ENCODE assay signal across 22 cellular contexts in genomic region chr7:88480901-88481300, GRCh38.
DNase-seq lines count a peak whose midpoint lies in the region; ATAC-seq and TF ChIP-seq lines count a peak whose summit lies in the region.
"Had no signal": no experiment of that assay in that cellular context is flagged by ENCODE, and none has a peak within 500 bp of the region (broad histone marks: within the 10 kb centered on the region; RNA-seq: fewer than 3 reads in every experiment).

No MANE protein-coding gene starts in this region.

- H3K27ac Mint-ChIP-seq in brain = peak overlapping the region in 4 of 5 experiments; percentile 78 to 86 (median 82)
- H3K27ac Mint-ChIP-seq: activated B cell treated with CpG ODN at 0.5 μM for 24 hours; activated T-helper 17 cell treated with anti-CD3 and anti-CD28 coated beads, Interleukin-2, amount 50 U/mL, for 72 hours; CD14-positive monocyte; stimulated activated naive CD8-positive, alpha-beta T cell treated with anti-CD3 and anti-CD28 coated beads, Interleukin-15, Interleukin-2, amounts not matched to agents 100 ng/mL and 50 ng/mL, for 24 hours; T-helper 1 cell treated with Interleukin-12 subunit alpha and Interleukin-12 subunit beta and Interleukin-4 antibody, amounts not matched to agents 30 μg/mL and 1 μg/mL, for 36 hours had no signal

- H3K4me3 Mint-ChIP-seq in brain = peak overlapping the region in 1 of 5 experiments; percentile 55
- H3K4me3 Mint-ChIP-seq: activated B cell treated with CpG ODN at 0.5 μM for 24 hours; activated T-helper 17 cell treated with anti-CD3 and anti-CD28 coated beads, Interleukin-2, amount 50 U/mL, for 72 hours; CD14-positive monocyte; stimulated activated naive CD8-positive, alpha-beta T cell treated with anti-CD3 and anti-CD28 coated beads, Interleukin-15, Interleukin-2, amounts not matched to agents 100 ng/mL and 50 ng/mL, for 24 hours; T-helper 1 cell treated with Interleukin-12 subunit alpha and Interleukin-12 subunit beta and Interleukin-4 antibody, amounts not matched to agents 30 μg/mL and 1 μg/mL, for 36 hours had no signal

- H3K4me3 ChIP-seq in testis (no peak overlapping the region), right lobe of liver (no peak overlapping the region)
- H3K4me3 ChIP-seq: A549, adrenal gland, coronary artery, gastrocnemius medialis, uterus had no signal

- H3K27me3 Mint-ChIP-seq in brain = no peaks in the 10 kb centered on the region
- H3K27me3 Mint-ChIP-seq: activated T-helper 17 cell treated with anti-CD3 and anti-CD28 coated beads, Interleukin-2, amount 50 U/mL, for 72 hours had no signal

- intact Hi-C loops in testis (cut with DNase I; ENCODE audit: low total_unique reads) (no loop called here), right lobe of liver (cut with DNase I) (no loop called here)

- peaks cover 0 to 9% (median 0%) of the 10 kb centered on the region in 5 experiments for H3K9me3 Mint-ChIP-seq in brain
- H3K9me3 Mint-ChIP-seq: activated B cell treated with CpG ODN at 0.5 μM for 24 hours; activated T-helper 17 cell treated with anti-CD3 and anti-CD28 coated beads, Interleukin-2, amount 50 U/mL, for 72 hours; T-helper 1 cell treated with Interleukin-12 subunit alpha and Interleukin-12 subunit beta and Interleukin-4 antibody, amounts not matched to agents 30 μg/mL and 1 μg/mL, for 36 hours had no signal

- TF ChIP-seq CTCF in brain (conservative IDR thresholded peaks at IDR 0.05) (no peak), testis (IDR thresholded peaks at IDR 0.05) (no peak), right lobe of liver (IDR thresholded peaks at IDR 0.05) (no peak)

- no peak for ATAC-seq in HG03520 (IDR thresholded peaks at IDR 0.05; ENCODE audit: unreplicated experiment)
- no peak for ATAC-seq in GM19324 (IDR thresholded peaks at IDR 0.05; ENCODE audit: low FRiP score, unreplicated experiment)
- ATAC-seq in right lobe of liver = no peak
- ATAC-seq: A549; activated T-helper 17 cell treated with anti-CD3 and anti-CD28 coated beads, Interleukin-2, amount 50 U/mL, for 72 hours; gastrocnemius medialis; right cardiac atrium had no signal

- H3K4me1 ChIP-seq in testis = no peaks in the 10 kb centered on the region
- H3K4me1 ChIP-seq in right lobe of liver = no peaks in the 10 kb centered on the region
- H3K4me1 ChIP-seq: A549, adrenal gland, gastrocnemius medialis, uterus had no signal

- H3K36me3 ChIP-seq in testis (ENCODE audit: low read depth, missing control alignments) (no peaks in the 10 kb centered on the region), right lobe of liver (no peaks in the 10 kb centered on the region)
- H3K36me3 ChIP-seq: adrenal gland, gastrocnemius medialis, uterus had no signal

- DNase-seq in NCI-H748 (lab: John Stamatoyannopoulos, UW; ENCODE audit: unreplicated experiment) (peak; percentile 6), NCI-H748 treated with DMSO at 0.1 percent for 48 hours (lab: John Stamatoyannopoulos, UW) (no peak), kidney tubule cell (ENCODE audit: low spot score) (peak; percentile 19), testis (peak; percentile 27), right lobe of liver (no peak)
- DNase-seq: activated B cell treated with CpG ODN at 0.5 μM for 24 hours, gastrocnemius medialis, mesendoderm, NCI-H187, SHP77 treated with DMSO at 0.1 percent for 48 hours, uterus had no signal

- H3K36me3 Mint-ChIP-seq in brain = no peaks in the 10 kb centered on the region
- H3K36me3 Mint-ChIP-seq: CD14-positive monocyte had no signal

- H3K4me1 Mint-ChIP-seq in brain = peaks cover 34% of the 10 kb centered on the region
- H3K4me1 Mint-ChIP-seq: activated B cell treated with CpG ODN at 0.5 μM for 24 hours; activated T-helper 17 cell treated with anti-CD3 and anti-CD28 coated beads, Interleukin-2, amount 50 U/mL, for 72 hours; CD14-positive monocyte had no signal

- no peaks in the 10 kb centered on the region for H3K27me3 ChIP-seq in testis
- H3K27me3 ChIP-seq in right lobe of liver = no peaks in the 10 kb centered on the region
- H3K27me3 ChIP-seq: adrenal gland, gastrocnemius medialis, uterus had no signal

- no peak for TF ChIP-seq POLR2A in testis (IDR thresholded peaks at IDR 0.05)
- no peak for TF ChIP-seq POLR2A in right lobe of liver (IDR thresholded peaks at IDR 0.05)

- H3K27ac ChIP-seq in testis = no peak overlapping the region
- H3K27ac ChIP-seq in right lobe of liver = no peak overlapping the region
- H3K27ac ChIP-seq: A549, adrenal gland, coronary artery, gastrocnemius medialis, uterus had no signal

- H3K9me3 ChIP-seq in testis (no peaks in the 10 kb centered on the region), right lobe of liver (no peaks in the 10 kb centered on the region)
- H3K9me3 ChIP-seq: A549, adrenal gland, gastrocnemius medialis, uterus had no signal

Comparison
In these comparisons a context has a peak if more than half of its experiments do, and no peak if none do; other contexts are left out.
1. DNase-seq: peak in NCI-H748 (single experiment), kidney tubule cell (single experiment) and testis (single experiment); none in NCI-H748 treated with DMSO at 0.1 percent for 48 hours (single experiment) and right lobe of liver (0 of 3).